Comparison of ENCODE assay signal across 8 cellular contexts in genomic region chr17:83125515-83126274, GRCh38. TPM values are rescaled to one million over a fixed set of nuclear protein-coding genes. Genes with fewer than 3 reads are reported as not detected.
A peak's percentile ranks its signal among the peaks of the same experiment; 100 is the strongest.
DNase-seq lines count a peak whose midpoint lies in the region; ATAC-seq and TF ChIP-seq lines count a peak whose summit lies in the region.

No MANE protein-coding gene starts in this region.

- peaks cover 7% of the 10 kb centered on the region for H3K9me3 Mint-ChIP-seq in glutamatergic neuron (ENCODE audit: unreplicated experiment)

- H3K27ac Mint-ChIP-seq in glutamatergic neuron (ENCODE audit: unreplicated experiment) = no peak overlapping the region

- H3K27me3 Mint-ChIP-seq in glutamatergic neuron (ENCODE audit: unreplicated experiment) = peaks cover 6% of the 10 kb centered on the region

- POLR2A ChIA-PET in Panc1 (lab: Charles Lee) = no interaction called here

- CTCF ChIA-PET in Panc1 (lab: Charles Lee) = no interaction called here

- in situ Hi-C loops in Panc1 (cut with HindIII; ENCODE audit: low pct_unique_long_range_greater_than_20kb, low sequenced_read_pairs) = no loop called here

- intact Hi-C loops in Panc1 (cut with micrococcal nuclease; ENCODE audit: unreplicated experiment) = no loop called here

- H3K36me3 ChIP-seq in Panc1 (ENCODE audit: control insufficient read depth, insufficient read depth, low read length) = no peaks in the 10 kb centered on the region

- no peaks in the 10 kb centered on the region for H3K4me1 ChIP-seq in Panc1 (ENCODE audit: control insufficient read depth, insufficient read depth, low read length)

- H3K36me3 Mint-ChIP-seq in glutamatergic neuron (ENCODE audit: unreplicated experiment) = peaks cover 12% of the 10 kb centered on the region

- no peaks in the 10 kb centered on the region for H3K9me3 ChIP-seq in Panc1 (ENCODE audit: control insufficient read depth, insufficient read depth, low read depth, low read length)

- BruUV-seq in Panc1 (replicated peaks; lab: Mats Ljungman, UMichigan) = no TSS peak

- H3K27ac ChIP-seq in Panc1 (ENCODE audit: low read length) = no peak overlapping the region

- TF ChIP-seq CTCF in Panc1 (IDR thresholded peaks at IDR 0.05) = no peak
- TF ChIP-seq CTCF in glutamatergic neuron (IDR thresholded peaks at IDR 0.05; ENCODE audit: partially characterized antibody, unreplicated experiment) = no peak

- ATAC-seq in Panc1 = peak; percentile 8; the same call in 1 of the 2 replicates
- no peak for ATAC-seq in HG03159 (IDR thresholded peaks at IDR 0.05; ENCODE audit: unreplicated experiment)

- no peak overlapping the region for H3K4me3 ChIP-seq in Panc1 (ENCODE audit: low read depth in 2 of 2, low read length in 2 of 2)

- no peak overlapping the region for H3K4me3 Mint-ChIP-seq in glutamatergic neuron (ENCODE audit: unreplicated experiment)

- DNase-seq in NCI-H748 (lab: John Stamatoyannopoulos, UW; ENCODE audit: unreplicated experiment) (peak; percentile 36), NCI-H748 treated with DMSO at 0.1 percent for 48 hours (lab: John Stamatoyannopoulos, UW) (no peak), Panc1 (ENCODE audit: low read depth, low spot score) (no peak), glutamatergic neuron (peak; percentile 7), inferior parietal cortex (ENCODE audit: extremely low spot score) (no peak), NCI-H2227 treated with DMSO at 0.1 percent for 48 hours (lab: John Stamatoyannopoulos, UW) (no peak)
- peak; percentile 53 for DNase-seq in stimulated activated CD8-positive, alpha-beta memory T cell treated with anti-CD3 and anti-CD28 coated beads, Interleukin-4, amount 100 ng/mL, for 48 hours

- H3K4me1 Mint-ChIP-seq in glutamatergic neuron (ENCODE audit: low read depth, unreplicated experiment) = peaks cover under 1% of the 10 kb centered on the region

- H3K27me3 ChIP-seq in Panc1 (ENCODE audit: control insufficient read depth, insufficient read depth, low read length) = peaks cover 3% of the 10 kb centered on the region; the same call in 1 of the 2 replicates

RNA-seq across cellular contexts. Expression of gene METRNL, which starts 46.3 kb away (rescaled TPM):
- total RNA-seq in Panc1 (2021; ENCODE audit: unreplicated experiment) = 21.0 TPM
- 44.9 TPM for polyA plus RNA-seq in Panc1 (2012; ENCODE audit: insufficient read length)
- total RNA-seq in glutamatergic neuron (ENCODE audit: unreplicated experiment) = 47.1 TPM

Comparison
In these comparisons a context has a peak if more than half of its experiments do, and no peak if none do; other contexts are left out.
1. DNase-seq: peak in NCI-H748 (single experiment), glutamatergic neuron (single experiment) and stimulated activated CD8-positive, alpha-beta memory T cell treated with anti-CD3 and anti-CD28 coated beads, Interleukin-4, amount 100 ng/mL, for 48 hours (single experiment); none in NCI-H748 treated with DMSO at 0.1 percent for 48 hours (single experiment), Panc1 (single experiment), inferior parietal cortex (single experiment) and NCI-H2227 treated with DMSO at 0.1 percent for 48 hours (single experiment).